In the genomic region with DNA sequence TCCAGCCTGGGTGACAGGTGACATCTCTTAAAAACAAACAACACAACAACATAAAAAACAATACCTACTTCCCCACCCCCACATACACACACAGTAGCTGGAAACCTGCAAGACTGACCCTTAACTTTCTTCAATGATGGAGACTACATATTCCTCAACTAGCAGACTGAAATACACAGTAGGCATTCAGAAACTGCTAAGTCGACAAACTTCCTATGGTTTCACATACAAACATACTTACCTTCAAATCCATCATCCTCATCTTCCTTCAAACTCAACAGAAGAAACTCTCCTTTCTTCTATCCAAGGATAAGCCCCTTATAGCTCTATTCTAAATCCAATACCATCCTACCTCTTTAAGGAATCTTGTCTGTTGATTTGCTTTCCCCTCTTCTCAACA, we compare ENCODE assay signal across 21 cellular contexts. TPM values are rescaled to one million over a fixed set of nuclear protein-coding genes. Genes with fewer than 3 reads are reported as not detected.
DNase-seq lines count a peak whose midpoint lies in the region; ATAC-seq, FAIRE-seq and TF ChIP-seq lines count a peak whose summit lies in the region.
"Had no signal": no experiment of that assay in that cellular context is flagged by ENCODE, and none has a peak within 500 bp of the region (broad histone marks: within the 10 kb centered on the region; RNA-seq: fewer than 3 reads in every experiment).

No MANE protein-coding gene starts in this region.

- no peak overlapping the region for H4K91ac ChIP-seq in IMR-90 (ENCODE audit: insufficient read depth, low read depth, low read length)

- H3K9ac ChIP-seq in IMR-90 (ENCODE audit: low read depth, low read length) (no peak overlapping the region), K562 (ENCODE audit: insufficient read depth in 1 of 2, low read depth in 2 of 2, low read length in 2 of 2) (no peak overlapping the region)
- H3K9ac ChIP-seq: BLaER1 had no signal

- TF ChIP-seq EP300 in K562 (IDR thresholded peaks at IDR 0.05; ENCODE audit: low read length), result no peak

- no peak overlapping the region for H3K27ac ChIP-seq in CD4-positive, CD25-positive, alpha-beta regulatory T cell (ENCODE audit: insufficient read depth, low read length, poor library complexity, severe bottlenecking)
- H3K27ac ChIP-seq in IMR-90 (ENCODE audit: insufficient read depth, low read length), result no peak overlapping the region
- H3K27ac ChIP-seq in K562 (ENCODE audit: extremely low read depth, low read depth, low read length), result no peak overlapping the region
- no peak overlapping the region for H3K27ac ChIP-seq in osteoblast (ENCODE audit: low read depth, low read length)
- H3K27ac ChIP-seq: BLaER1, C4-2B had no signal

- dilution Hi-C loops in IMR-90 (cut with HindIII; ENCODE audit: low sequenced_read_pairs, unreplicated experiment), result no loop called here

- H3K9me3 Mint-ChIP-seq in CD4-positive, CD25-positive, alpha-beta regulatory T cell, result no peaks in the 10 kb centered on the region
- H3K9me3 Mint-ChIP-seq: CD4-positive, alpha-beta T cell; CD8-positive, alpha-beta memory T cell; HFFc6 had no signal

- H3K79me1 ChIP-seq in IMR-90 (ENCODE audit: low read depth in 1 of 2, low read length in 2 of 2), result no peaks in the 10 kb centered on the region; a peak in 2 of 4 replicates

- no peak overlapping the region for H3K4me3 Mint-ChIP-seq in CD4-positive, CD25-positive, alpha-beta regulatory T cell
- H3K4me3 Mint-ChIP-seq: B cell; CD4-positive, alpha-beta T cell; CD8-positive, alpha-beta memory T cell; GM23338; HFFc6 had no signal

- no peaks in the 10 kb centered on the region for H3K27me3 ChIP-seq in CD4-positive, CD25-positive, alpha-beta regulatory T cell (ENCODE audit: control insufficient read depth, insufficient read depth, low read length)
- no peaks in the 10 kb centered on the region for H3K27me3 ChIP-seq in IMR-90 (ENCODE audit: control insufficient read depth, insufficient read depth, low read length)
- no peaks in the 10 kb centered on the region for H3K27me3 ChIP-seq in K562 (ENCODE audit: control insufficient read depth in 2 of 2, insufficient read depth in 2 of 2, low read length in 2 of 2)
- no peaks in the 10 kb centered on the region for H3K27me3 ChIP-seq in osteoblast (ENCODE audit: insufficient read depth, low read length)
- H3K27me3 ChIP-seq: BLaER1 had no signal

- H2BK15ac ChIP-seq in IMR-90 (ENCODE audit: low read depth, low read length), result no peak overlapping the region

- H2BK20ac ChIP-seq in IMR-90 (ENCODE audit: low read depth, low read length), result no peak overlapping the region

- POLR2A ChIA-PET in IMR-90 (lab: Charles Lee; ENCODE audit: unreplicated experiment), result no interaction called here
- POLR2A ChIA-PET in K562 (lab: Yijun Ruan, JAX), result interaction anchor here (0.6 to 1.4 kb wide), 2 partner anchors 11 to 200 kb away, joined by 3 read pairs; no protein-coding TSS in a partner anchor

- H2AK5ac ChIP-seq in IMR-90 (ENCODE audit: low read depth, low read length), result no peak overlapping the region

- peaks cover 5 to 25% (median 7%) of the 10 kb centered on the region in 4 donors for H3K4me1 Mint-ChIP-seq in CD4-positive, CD25-positive, alpha-beta regulatory T cell
- H3K4me1 Mint-ChIP-seq: B cell had no signal

- H3K56ac ChIP-seq in IMR-90 (ENCODE audit: extremely low read depth, insufficient read depth, low read length), result no peak overlapping the region

- peaks cover 23% of the 10 kb centered on the region for H3K36me3 ChIP-seq in CD4-positive, CD25-positive, alpha-beta regulatory T cell (ENCODE audit: control insufficient read depth, insufficient read depth, low read length)
- H3K36me3 ChIP-seq in IMR-90 (ENCODE audit: control insufficient read depth, insufficient read depth, low read length) (peaks cover 3% of the 10 kb centered on the region; the same call in 1 of the 2 replicates), K562 (ENCODE audit: control insufficient read depth, insufficient read depth, low read length) (peaks cover 53% of the 10 kb centered on the region), osteoblast (ENCODE audit: insufficient read depth, low read length) (peaks cover 15% of the 10 kb centered on the region)

- TF ChIP-seq POLR2A in IMR-90 (IDR thresholded peaks at IDR 0.05; ENCODE audit: low read depth, low read length) (no peak), K562 (conservative IDR thresholded peaks at IDR 0.05) (no peak)

- 100% methylated on average over 1 of the region's 1 CpG; no CpG with 5 or more reads in 1 of the 2 experiments for WGBS in IMR-90 (ENCODE audit: extremely low coverage in 2 of 2, insufficient read length in 1 of 2), 2 experiments
- 100% methylated on average over 1 of the region's 1 CpG for WGBS in K562 (ENCODE audit: insufficient coverage, low coverage, missing lambda C conversion rate)

- intact Hi-C loops in IMR-90 (cut with micrococcal nuclease) (no loop called here), K562 (cut with micrococcal nuclease) (no loop called here)

- BruUV-seq in IMR-90 (replicated peaks; lab: Mats Ljungman, UMichigan) (no TSS peak), K562 (replicated peaks; lab: Mats Ljungman, UMichigan) (no TSS peak)

- H2BK5ac ChIP-seq in IMR-90 (ENCODE audit: low read depth, low read length, poor library complexity, severe bottlenecking), result no peak overlapping the region

- no peaks in the 10 kb centered on the region for H3K4me1 ChIP-seq in CD4-positive, CD25-positive, alpha-beta regulatory T cell (ENCODE audit: control insufficient read depth, insufficient read depth, low read length, poor library complexity, severe bottlenecking)
- H3K4me1 ChIP-seq in IMR-90 (ENCODE audit: control insufficient read depth, insufficient read depth, low read length) (no peaks in the 10 kb centered on the region), K562 (replicated peaks in 1 of 2; ENCODE audit: control insufficient read depth in 2 of 2, insufficient read depth in 2 of 2, low read length in 2 of 2) (no peaks in the 10 kb centered on the region; a peak in 2 of 5 replicates), osteoblast (ENCODE audit: insufficient read depth, low read length) (no peaks in the 10 kb centered on the region)
- H3K4me1 ChIP-seq: BLaER1 had no signal

- peaks cover 32% of the 10 kb centered on the region for H3K36me3 Mint-ChIP-seq in CD4-positive, CD25-positive, alpha-beta regulatory T cell

- H4K20me1 ChIP-seq in IMR-90 (ENCODE audit: insufficient read depth, low read length), result no peaks in the 10 kb centered on the region
- H4K20me1 ChIP-seq in K562 (replicated peaks; ENCODE audit: control insufficient read depth, insufficient read depth, low read length), result no peaks in the 10 kb centered on the region
- no peaks in the 10 kb centered on the region for H4K20me1 ChIP-seq in osteoblast (ENCODE audit: insufficient read depth, low read length)
- H4K20me1 ChIP-seq: BLaER1 had no signal

- H3K9me1 ChIP-seq in IMR-90 (ENCODE audit: insufficient read depth, low read length), result no peaks in the 10 kb centered on the region
- H3K9me1 ChIP-seq in K562 (ENCODE audit: control insufficient read depth, insufficient read depth, low read length), result no peaks in the 10 kb centered on the region

- no peak overlapping the region for H4K8ac ChIP-seq in IMR-90 (ENCODE audit: low read depth in 2 of 2, low read length in 2 of 2)

- in situ Hi-C loops in IMR-90 (cut with MboI; ENCODE audit: low sequenced_read_pairs) (no loop called here), K562 (cut with MboI) (no loop called here)

- CTCF ChIA-PET in IMR-90 (lab: Yijun Ruan, JAX), result no interaction called here
- CTCF ChIA-PET in K562 (lab: Yijun Ruan, JAX; ENCODE audit: low intra/inter-chr PET ratio), result no interaction called here

- H3K4me3 ChIP-seq in CD4-positive, CD25-positive, alpha-beta regulatory T cell (ENCODE audit: low read depth, low read length), result no peak overlapping the region
- H3K4me3 ChIP-seq in IMR-90 (ENCODE audit: insufficient read depth, low read depth, low read length) (no peak overlapping the region), K562 (no peak overlapping the region), osteoblast (ENCODE audit: insufficient read depth, low read length) (no peak overlapping the region)
- H3K4me3 ChIP-seq: BLaER1, GM12878, GM23338, HAP-1 had no signal

- no peak overlapping the region for H2AK9ac ChIP-seq in IMR-90 (replicated peaks; ENCODE audit: low read depth, low read length, poor library complexity)

- no peak overlapping the region for H3K4me2 ChIP-seq in IMR-90 (ENCODE audit: low read depth, low read length)
- no peak overlapping the region for H3K4me2 ChIP-seq in K562 (ENCODE audit: insufficient read depth, low read length)
- H3K4me2 ChIP-seq in osteoblast (ENCODE audit: insufficient read depth, low read length), result no peak overlapping the region
- H3K4me2 ChIP-seq: BLaER1, GM23338 had no signal

- H3K14ac ChIP-seq in IMR-90 (replicated peaks; ENCODE audit: low read depth, low read length), result no peak overlapping the region

- no peak for TF ChIP-seq CTCF in IMR-90 (conservative IDR thresholded peaks at IDR 0.05; ENCODE audit: low read depth, low read length)
- no peak for TF ChIP-seq CTCF in K562 (IDR thresholded peaks at IDR 0.05 in 2 of 3, conservative IDR thresholded peaks at IDR 0.05 in 1 of 3; ENCODE audit: insufficient read depth in 2 of 3, low read depth in 1 of 3, low read length in 3 of 3)
- no peak for TF ChIP-seq CTCF in osteoblast (IDR thresholded peaks at IDR 0.05; ENCODE audit: extremely low read depth, low read depth, low read length)

- no peak for ATAC-seq in CD4-positive, CD25-positive, alpha-beta regulatory T cell (ENCODE audit: low read depth in 2 of 2)
- ATAC-seq in IMR-90 (ENCODE audit: low read depth) (no peak), K562 (no peak)
- ATAC-seq: GM12878, GM23338 had no signal

- H2AFZ ChIP-seq in IMR-90 (replicated peaks; ENCODE audit: low read length, poor library complexity) (no peak overlapping the region), K562 (ENCODE audit: low read depth, low read length) (no peak overlapping the region), osteoblast (ENCODE audit: low read length) (no peak overlapping the region)
- H2AFZ ChIP-seq: GM23338 had no signal

- H4K5ac ChIP-seq in IMR-90 (ENCODE audit: low read depth, low read length), result no peak overlapping the region

- TF ChIP-seq RAD21 in IMR-90 (IDR thresholded peaks at IDR 0.05; ENCODE audit: low read length) (no peak), K562 (CRISPR knock-in tag; conservative IDR thresholded peaks at IDR 0.05 in 1 of 2, IDR thresholded peaks at IDR 0.05 in 1 of 2) (no peak)

- peak overlapping the region; percentile 26 to 44 (median 43) for H3K27ac Mint-ChIP-seq in CD4-positive, CD25-positive, alpha-beta regulatory T cell
- H3K27ac Mint-ChIP-seq: B cell; CD4-positive, alpha-beta T cell; GM23338; HFFc6 had no signal

- no peak for FAIRE-seq in K562 (lab: Jason Lieb, UNC)
- FAIRE-seq: D721Med, GM12878, GM19239 had no signal

- H3K9me3 ChIP-seq in CD4-positive, CD25-positive, alpha-beta regulatory T cell (ENCODE audit: control insufficient read depth in 2 of 2, low read length in 2 of 2), result no peaks in the 10 kb centered on the region
- H3K9me3 ChIP-seq in IMR-90 (ENCODE audit: control insufficient read depth, insufficient read depth, low read length) (no peaks in the 10 kb centered on the region), K562 (replicated peaks; ENCODE audit: control insufficient read depth, insufficient read depth, low read depth, low read length) (no peaks in the 10 kb centered on the region), osteoblast (ENCODE audit: low read depth, low read length) (no peaks in the 10 kb centered on the region)
- H3K9me3 ChIP-seq: BLaER1, HAP-1 had no signal

- DNase-seq in CD4-positive, CD25-positive, alpha-beta regulatory T cell, result no peak
- no peak for DNase-seq in IMR-90
- DNase-seq in K562 (ENCODE audit: extremely low read depth in 1 of 4, low spot score in 3 of 4), result no peak
- no peak for DNase-seq in NCI-H2227 treated with DMSO at 0.1 percent for 48 hours (lab: John Stamatoyannopoulos, UW)
- DNase-seq in NCI-H774 (lab: John Stamatoyannopoulos, UW), result no peak
- no peak for DNase-seq in osteoblast (ENCODE audit: insufficient read length, low spot score, missing footprints)
- DNase-seq: CD4-positive, alpha-beta T cell; CD8-positive, alpha-beta memory T cell; DMS 273 treated with DMSO at 0.1 percent for 48 hours; DMS79; EL; GDM1; HFFc6 had no signal

- no peak overlapping the region for H2BK120ac ChIP-seq in IMR-90 (ENCODE audit: low read depth, low read length)

- no peak overlapping the region for H3K18ac ChIP-seq in IMR-90 (ENCODE audit: low read depth, low read length)

- no peaks in the 10 kb centered on the region for H3K27me3 Mint-ChIP-seq in CD4-positive, CD25-positive, alpha-beta regulatory T cell
- H3K27me3 Mint-ChIP-seq: B cell; CD4-positive, alpha-beta T cell; CD8-positive, alpha-beta memory T cell had no signal

- H3K79me2 ChIP-seq in K562 (ENCODE audit: control insufficient read depth, insufficient read depth, low read length) (no peaks in the 10 kb centered on the region), osteoblast (ENCODE audit: insufficient read depth, low read length) (no peaks in the 10 kb centered on the region)

- H3K4ac ChIP-seq in IMR-90 (ENCODE audit: low read depth, low read length), result no peak overlapping the region

- H3K23ac ChIP-seq in IMR-90 (ENCODE audit: low read depth, low read length), result no peak overlapping the region

RNA-seq across cellular contexts. Expression of a gene that starts 30.6 kb away (rescaled TPM):
- total RNA-seq in CD4-positive, CD25-positive, alpha-beta regulatory T cell, result 39.3 TPM
- 10 to 100 TPM; 25.0 to 26.8 (median 25.6) TPM for polyA plus RNA-seq in CD4-positive, CD25-positive, alpha-beta regulatory T cell
- total RNA-seq in IMR-90 (2012; rRNA removed), result 17.7 and 48.9 TPM in 2 replicates
- polyA plus RNA-seq in IMR-90 (2012; rRNA removed), result 10.5 and 12.5 TPM in 2 replicates
- 0.65 and 0.97 TPM in 2 replicates for polyA plus RNA-seq in IMR-90 (2012; cell fraction: cytosol; rRNA removed)
- polyA plus RNA-seq in IMR-90 (2012; cell fraction: nucleus; rRNA removed; ENCODE audit: low replicate concordance), result 0.39 and 6.1 TPM in 2 replicates
- total RNA-seq in K562 (2011; cell fraction: chromatin; rRNA removed; ENCODE audit: low replicate concordance), result 8.7 and 44.1 TPM in 2 replicates
- total RNA-seq in K562 (2011; cell fraction: nucleolus; rRNA removed), result 2.3 and 4.2 TPM in 2 replicates
- total RNA-seq in K562 (2011; cell fraction: nucleoplasm; rRNA removed), result 9.3 and 20.2 TPM in 2 replicates
- 11.4 and 24.7 TPM in 2 replicates for total RNA-seq in K562 (2014; rRNA removed)
- 36.0 and 43.2 TPM in 2 replicates for total RNA-seq in K562 (2014; rRNA removed; fragmentation: Illumina TruSeq; extraction: Trizol)
- 25.1 and 28.2 TPM in 2 replicates for total RNA-seq in K562 (2015; rRNA removed; fragmentation: Illumina TruSeq; extraction: Trizol)
- total RNA-seq in K562 (2021), result 38.5 and 39.7 TPM in 2 replicates
- polyA plus RNA-seq in K562 (2011; rRNA removed), result 23.3 and 27.7 TPM in 2 replicates
- polyA plus RNA-seq in K562 (2011; cell fraction: cytosol; rRNA removed), result 1.8 and 5.1 TPM in 2 replicates
- 5.1 and 9.7 TPM in 2 replicates for polyA plus RNA-seq in K562 (2011; cell fraction: nucleus; rRNA removed)
- 16.6 and 23.8 TPM in 2 replicates for polyA plus RNA-seq in K562 (2012)
- polyA plus RNA-seq in K562 (2014; fragmentation: Illumina TruSeq; extraction: Trizol), result 27.3 and 31.5 TPM in 2 replicates
- 10 to 100 TPM; 24.9 to 46.8 TPM for polyA plus RNA-seq in K562 (2014; fragmentation: Nextera tagmentation; extraction: Ambion mirVana)
- 20.1 and 20.3 TPM in 2 replicates for polyA plus RNA-seq in K562 (2014; rRNA removed)
- 78.5 and 91.3 TPM in 2 replicates for polyA minus RNA-seq in K562 (2011; rRNA and poly(A)+ RNA removed)
- polyA minus RNA-seq in K562 (2011; cell fraction: cytosol; rRNA and poly(A)+ RNA removed), result 18.5 and 19.9 TPM in 2 replicates
- 7.5 and 12.6 TPM in 2 replicates for polyA minus RNA-seq in K562 (2011; cell fraction: nucleus; rRNA and poly(A)+ RNA removed)
- total RNA-seq in osteoblast, result 35.1 and 38.4 TPM in 2 replicates
